Comparison of ENCODE assay signal across 8 cellular contexts in genomic region chr19:42122691-42123607, GRCh38. TPM values are rescaled to one million over a fixed set of nuclear protein-coding genes. Genes with fewer than 3 reads are reported as not detected.
A peak's percentile ranks its signal among the peaks of the same experiment; 100 is the strongest.
DNase-seq lines count a peak whose midpoint lies in the region; FAIRE-seq and TF ChIP-seq lines count a peak whose summit lies in the region.

No MANE protein-coding gene starts in this region.

- peak overlapping the region; percentile 99 for H3K27ac Mint-ChIP-seq in activated naive CD8-positive, alpha-beta T cell

- H3K4me3 Mint-ChIP-seq in activated naive CD8-positive, alpha-beta T cell = peak overlapping the region; percentile 94

- no peaks in the 10 kb centered on the region for H3K9me3 Mint-ChIP-seq in activated naive CD8-positive, alpha-beta T cell (ENCODE audit: low read depth)

- H3K36me3 Mint-ChIP-seq in activated naive CD8-positive, alpha-beta T cell = peaks cover 11% of the 10 kb centered on the region

- peak; percentile 97 for FAIRE-seq in GM12891 (lab: Jason Lieb, UNC)
- no peak for FAIRE-seq in RCC 7860 (lab: Jason Lieb, UNC)

- H3K4me1 Mint-ChIP-seq in activated naive CD8-positive, alpha-beta T cell (ENCODE audit: low read depth) = peaks cover 76% of the 10 kb centered on the region

- DNase-seq in GM12891 (ENCODE audit: insufficient read length, low spot score) (no peak), T follicular helper cell (ENCODE audit: low read depth) (peak; percentile 24), occipital lobe (lab: John Stamatoyannopoulos, UW) (no peak), NCI-H1417 (lab: John Stamatoyannopoulos, UW) (no peak), NCI-H1436 (lab: John Stamatoyannopoulos, UW) (no peak), RCC 7860 (ENCODE audit: low spot score) (no peak)
- peak; percentile 64 to 84 for DNase-seq in stimulated activated CD4-positive, alpha-beta T cell treated with anti-CD3 and anti-CD28 coated beads, Interleukin-4, amount 100 ng/mL, for 4 hours

- no peaks in the 10 kb centered on the region for H3K27me3 Mint-ChIP-seq in activated naive CD8-positive, alpha-beta T cell

- TF ChIP-seq POLR2A in GM12891 (IDR thresholded peaks at IDR 0.05; ENCODE audit: low read depth, low read length) = no peak

TF ChIP-seq in GM12891, 5 proteins besides CTCF, POLR2A, EP300 and RAD21:
- TF ChIP-seq PAX5 (IDR thresholded peaks at IDR 0.05; ENCODE audit: insufficient read depth, low read length, severe bottlenecking) = no peak
- TF ChIP-seq POLR2AphosphoS5 (IDR thresholded peaks at IDR 0.05; ENCODE audit: low read depth, low read length) = no peak; the same call in 1 of the 2 replicates
- TF ChIP-seq SPI1 (IDR thresholded peaks at IDR 0.05; ENCODE audit: low read depth, low read length) = no peak
- TF ChIP-seq TAF1 (IDR thresholded peaks at IDR 0.05; ENCODE audit: low read depth, low read length) = no peak
- no peak for TF ChIP-seq POU2F2 (IDR thresholded peaks at IDR 0.05; ENCODE audit: low read depth, low read length)
TF ChIP-seq in GM12891: peak in this region for 0.

RNA-seq across cellular contexts. Expression of gene POU2F2, which starts 9.3 kb away (rescaled TPM):
- 33.8 TPM for polyA plus RNA-seq in GM12891 (2012; ENCODE audit: low read depth, missing spikeins)
- 3.0 TPM for total RNA-seq in occipital lobe

RNA-seq across cellular contexts. Expression of gene ZNF574, which starts 47.0 kb away (rescaled TPM):
- 6.1 TPM for polyA plus RNA-seq in GM12891 (2012; ENCODE audit: low read depth, missing spikeins)
- 11.1 TPM for total RNA-seq in occipital lobe

RNA-seq across cellular contexts. Expression of gene GRIK5, which starts 52.9 kb away (rescaled TPM):
- 0.15 TPM for polyA plus RNA-seq in GM12891 (2012; ENCODE audit: low read depth, missing spikeins)
- 20.0 TPM for total RNA-seq in occipital lobe

Comparison
In these comparisons a context has a peak if more than half of its experiments do, and no peak if none do; other contexts are left out.
1. DNase-seq: peak in T follicular helper cell (single experiment) and stimulated activated CD4-positive, alpha-beta T cell treated with anti-CD3 and anti-CD28 coated beads, Interleukin-4, amount 100 ng/mL, for 4 hours (2 of 2); none in GM12891 (single experiment), occipital lobe (single experiment), NCI-H1417 (0 of 3), NCI-H1436 (single experiment) and RCC 7860 (single experiment).